Comparison of ENCODE assay signal across 19 cellular contexts in the genomic region with DNA sequence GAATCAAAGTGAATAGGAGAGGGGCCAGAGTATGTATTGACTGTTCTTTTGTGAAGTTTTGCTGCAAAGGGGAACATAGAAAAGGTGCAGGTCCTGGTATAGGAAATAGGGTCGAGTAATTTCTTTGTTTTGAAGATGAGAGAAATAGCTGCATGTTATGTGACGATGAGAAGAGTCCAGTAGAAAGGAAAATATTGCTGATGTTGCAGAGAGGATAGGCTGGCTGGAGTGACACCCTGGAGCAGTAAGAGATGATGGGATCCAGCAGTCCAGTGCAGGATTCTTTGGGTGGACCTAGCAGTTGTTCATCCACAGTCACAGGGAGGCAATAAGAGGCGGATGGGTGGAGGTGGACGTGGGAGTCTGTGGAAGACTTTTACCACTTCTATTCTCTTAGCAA. TPM values are rescaled to one million over a fixed set of nuclear protein-coding genes. Genes with fewer than 3 reads are reported as not detected.
DNase-seq lines count a peak whose midpoint lies in the region; ATAC-seq and TF ChIP-seq lines count a peak whose summit lies in the region.
"Had no signal": no experiment of that assay in that cellular context is flagged by ENCODE, and none has a peak within 500 bp of the region (broad histone marks: within the 10 kb centered on the region; RNA-seq: fewer than 3 reads in every experiment).

No MANE protein-coding gene starts in this region.

- peak overlapping the region; percentile 18 to 30 for H3K4me3 Mint-ChIP-seq in activated T-cell treated with anti-CD3 and anti-CD28 coated beads, Interleukin-2, amount 50 U/mL, for 72 hours
- peak overlapping the region; percentile 90 for H3K4me3 Mint-ChIP-seq in Caco-2 (ENCODE audit: unreplicated experiment)
- H3K4me3 Mint-ChIP-seq in brain: peak overlapping the region; percentile 91 to 98 (median 96)
- H3K4me3 Mint-ChIP-seq in osteocyte (ENCODE audit: unreplicated experiment): peak overlapping the region; percentile 99

- no peaks in the 10 kb centered on the region for H3K9me3 ChIP-seq in Caco-2
- H3K9me3 ChIP-seq: MG63, vagina had no signal

- no peaks in the 10 kb centered on the region for H3K27me3 ChIP-seq in Caco-2 (replicated peaks; ENCODE audit: control insufficient read depth, insufficient read depth, low read length)
- H3K27me3 ChIP-seq: vagina had no signal

- TF ChIP-seq CTCF in Caco-2 (IDR thresholded peaks at IDR 0.05; ENCODE audit: insufficient read depth in 1 of 2, low read depth in 1 of 2, low read length in 1 of 2, severe bottlenecking in 1 of 2, unreplicated experiment in 1 of 2): no peak
- no peak for TF ChIP-seq CTCF in brain (conservative IDR thresholded peaks at IDR 0.05)
- no peak for TF ChIP-seq CTCF in osteocyte (IDR thresholded peaks at IDR 0.05)

- peaks cover 8% of the 10 kb centered on the region for H3K27me3 Mint-ChIP-seq in activated T-cell treated with anti-CD3 and anti-CD28 coated beads, Interleukin-2, amount 50 U/mL, for 72 hours (ENCODE audit: low read depth)
- H3K27me3 Mint-ChIP-seq in Caco-2 (ENCODE audit: insufficient read depth, unreplicated experiment) (peaks cover 13% of the 10 kb centered on the region), brain (peaks cover 32% of the 10 kb centered on the region), osteocyte (ENCODE audit: unreplicated experiment) (peaks cover 8% of the 10 kb centered on the region)

- CTCF ChIA-PET in Caco-2 (lab: Charles Lee): no interaction called here

- ATAC-seq in activated T-cell treated with anti-CD3 and anti-CD28 coated beads, Interleukin-2, amount 50 U/mL, for 72 hours (replicated peaks in 1 of 2): no peak
- no peak for ATAC-seq in GM18870 (IDR thresholded peaks at IDR 0.05; ENCODE audit: unreplicated experiment)

- intact Hi-C loops in Caco-2 (cut with micrococcal nuclease; ENCODE audit: unreplicated experiment): no loop called here

- no peak for DNase-seq in activated T-cell treated with anti-CD3 and anti-CD28 coated beads, Interleukin-2, amount 50 U/mL, for 72 hours
- DNase-seq in activated T-cell treated with anti-CD3 and anti-CD28 coated beads for 4 hours (no peak), Caco-2 (no peak), osteocyte (ENCODE audit: extremely low spot score, unreplicated experiment) (no peak), SW 1271 (lab: John Stamatoyannopoulos, UW) (no peak), OCI-M2 (lab: John Stamatoyannopoulos, UW; ENCODE audit: unreplicated experiment) (no peak)
- DNase-seq: DND-41; kidney; MG63; NCI-H146; NCI-H748 treated with DMSO at 0.1 percent for 48 hours; OCI-M1; SHP77; stimulated activated CD4-positive, alpha-beta T cell treated with anti-CD3 and anti-CD28 coated beads, Interleukin-4, amount 100 ng/mL, for 24 hours; substantia nigra had no signal

- peaks cover 0 to 8% of the 10 kb centered on the region in 2 donors for H3K9me3 Mint-ChIP-seq in activated T-cell treated with anti-CD3 and anti-CD28 coated beads, Interleukin-2, amount 50 U/mL, for 72 hours
- H3K9me3 Mint-ChIP-seq in Caco-2 (ENCODE audit: unreplicated experiment) (peaks cover 13% of the 10 kb centered on the region), brain (peaks cover 0 to 2% (median 0%) of the 10 kb centered on the region in 5 experiments), osteocyte (ENCODE audit: unreplicated experiment) (no peaks in the 10 kb centered on the region)

- H3K4me3 ChIP-seq in Caco-2 (ENCODE audit: low read depth, low read length): no peak overlapping the region
- H3K4me3 ChIP-seq: MG63, smooth muscle cell, vagina had no signal

- no peaks in the 10 kb centered on the region for H3K4me1 ChIP-seq in Caco-2

- no peak overlapping the region for H3K27ac Mint-ChIP-seq in activated T-cell treated with anti-CD3 and anti-CD28 coated beads, Interleukin-2, amount 50 U/mL, for 72 hours
- peak overlapping the region; percentile 6 for H3K27ac Mint-ChIP-seq in Caco-2 (ENCODE audit: unreplicated experiment)
- peak overlapping the region in 2 of 5 experiments; percentile 40 to 65 for H3K27ac Mint-ChIP-seq in brain
- peak overlapping the region; percentile 2 for H3K27ac Mint-ChIP-seq in osteocyte (ENCODE audit: unreplicated experiment)

- H3K36me3 Mint-ChIP-seq in activated T-cell treated with anti-CD3 and anti-CD28 coated beads, Interleukin-2, amount 50 U/mL, for 72 hours (ENCODE audit: insufficient read depth in 2 of 2): peaks cover 0 to 7% of the 10 kb centered on the region in 2 donors
- peaks cover 25% of the 10 kb centered on the region for H3K36me3 Mint-ChIP-seq in Caco-2 (ENCODE audit: insufficient read depth, unreplicated experiment)
- peaks cover 7% of the 10 kb centered on the region for H3K36me3 Mint-ChIP-seq in brain
- peaks cover 4% of the 10 kb centered on the region for H3K36me3 Mint-ChIP-seq in osteocyte (ENCODE audit: unreplicated experiment)

- H3K4me1 Mint-ChIP-seq in activated T-cell treated with anti-CD3 and anti-CD28 coated beads, Interleukin-2, amount 50 U/mL, for 72 hours (ENCODE audit: low read depth): peaks cover 8% of the 10 kb centered on the region
- H3K4me1 Mint-ChIP-seq in Caco-2 (ENCODE audit: low read depth, unreplicated experiment) (peaks cover 9% of the 10 kb centered on the region), brain (peaks cover 33% of the 10 kb centered on the region), osteocyte (ENCODE audit: unreplicated experiment) (peaks cover 16% of the 10 kb centered on the region)

- no TSS peak for BruUV-seq in Caco-2 (replicated peaks; lab: Mats Ljungman, UMichigan)

- H3K36me3 ChIP-seq in Caco-2 (ENCODE audit: control insufficient read depth, insufficient read depth, low read length): no peaks in the 10 kb centered on the region

- POLR2A ChIA-PET in Caco-2 (lab: Charles Lee): no interaction called here

RNA-seq across cellular contexts. Expression of gene BMS1, which starts 2.1 kb away (rescaled TPM):
- total RNA-seq in activated T-cell treated with anti-CD3 and anti-CD28 coated beads, Interleukin-2, amount 50 U/mL, for 72 hours: 10 to 100 TPM; 14.3 to 14.5 TPM
- total RNA-seq in Caco-2 (2022) (36.3 and 38.2 TPM in 2 replicates), osteocyte (16.2 and 16.4 TPM in 2 replicates)
- polyA plus RNA-seq in brain (ENCODE audit: insufficient read depth, low read depth, low replicate concordance): 12.7 TPM

Comparison
In these comparisons a context has a peak if more than half of its experiments do, and no peak if none do; other contexts are left out.
1. H3K4me3 Mint-ChIP-seq: peak in every context shown above with its lines; median percentile 99 in osteocyte; 96 in brain; 90 in Caco-2; 24 in activated T-cell treated with anti-CD3 and anti-CD28 coated beads, Interleukin-2, amount 50 U/mL, for 72 hours.